Comparison of ENCODE assay signal across 10 cellular contexts in genomic region chr20:4016349-4017050, GRCh38. TPM values are rescaled to one million over a fixed set of nuclear protein-coding genes. Genes with fewer than 3 reads are reported as not detected.
DNase-seq lines count a peak whose midpoint lies in the region; ATAC-seq and TF ChIP-seq lines count a peak whose summit lies in the region.
"Had no signal": no experiment of that assay in that cellular context is flagged by ENCODE, and none has a peak within 500 bp of the region (broad histone marks: within the 10 kb centered on the region; RNA-seq: fewer than 3 reads in every experiment).

No MANE protein-coding gene starts in this region.

- H3K9ac ChIP-seq in DND-41 (ENCODE audit: low read depth, low read length), result no peak overlapping the region

- no peaks in the 10 kb centered on the region for H3K9me3 ChIP-seq in DND-41 (ENCODE audit: insufficient read depth, low read length, severe bottlenecking)
- no peaks in the 10 kb centered on the region for H3K9me3 ChIP-seq in naive thymus-derived CD4-positive, alpha-beta T cell (ENCODE audit: control insufficient read depth in 2 of 3, low read length in 3 of 3)
- H3K9me3 ChIP-seq in left ventricle myocardium inferior (replicated peaks), result no peaks in the 10 kb centered on the region
- no peaks in the 10 kb centered on the region for H3K9me3 ChIP-seq in transverse colon

- intact Hi-C loops in activated T-helper 1 cell treated with anti-CD3 and anti-CD28 coated beads, Interleukin-12 subunit alpha, Interleukin-12 subunit beta, Interleukin-2, Interleukin-4 antibody, amounts not matched to agents 30 ng/mL and 10 ng/mL and 1 ng/mL, durations not matched to agents 14 hours and 24 hours and 36 hours (cut with micrococcal nuclease), result no loop called here
- intact Hi-C loops in naive thymus-derived CD4-positive, alpha-beta T cell (cut with micrococcal nuclease), result loop anchor here (5.0 kb wide), 2 partner anchors 34 to 249 kb away; partner anchors contain the start of gene ADISSP (in 1 of the 2)
- intact Hi-C loops in left ventricle myocardium inferior (cut with micrococcal nuclease), result loop anchor here (10.0 kb wide), 1 partner anchor 48 kb away; no protein-coding TSS in a partner anchor
- intact Hi-C loops in transverse colon (cut with DNase I; ENCODE audit: low total_unique reads), result no loop called here

- H3K4me3 Mint-ChIP-seq in activated T-helper 1 cell treated with anti-CD3 and anti-CD28 coated beads, Interleukin-12 subunit alpha, Interleukin-12 subunit beta, Interleukin-2, Interleukin-4 antibody, amounts not matched to agents 30 ng/mL and 10 ng/mL and 1 ng/mL, durations not matched to agents 14 hours and 24 hours and 36 hours, result peak overlapping the region; percentile 80
- peak overlapping the region; percentile 44 to 88 (median 73) for H3K4me3 Mint-ChIP-seq in naive thymus-derived CD4-positive, alpha-beta T cell

- H3K4me2 ChIP-seq in DND-41 (ENCODE audit: insufficient read depth, low read length), result no peak overlapping the region

- H3K36me3 ChIP-seq in DND-41 (ENCODE audit: insufficient read depth, low read length) (peaks cover 5% of the 10 kb centered on the region; the same call in 1 of the 2 replicates), left ventricle myocardium inferior (no peaks in the 10 kb centered on the region), transverse colon (no peaks in the 10 kb centered on the region)
- H3K36me3 ChIP-seq in naive thymus-derived CD4-positive, alpha-beta T cell (ENCODE audit: control insufficient read depth in 2 of 3, insufficient read depth in 3 of 3, low read length in 3 of 3), result peaks cover 0 to 4% (median 0%) of the 10 kb centered on the region in 3 experiments

- 89 to 96% methylated on average over 5 to 12 of the region's 12 CpGs for WGBS in transverse colon (ENCODE audit: low coverage in 1 of 2), 2 donors

- H3K36me3 Mint-ChIP-seq in activated T-helper 1 cell treated with anti-CD3 and anti-CD28 coated beads, Interleukin-12 subunit alpha, Interleukin-12 subunit beta, Interleukin-2, Interleukin-4 antibody, amounts not matched to agents 30 ng/mL and 10 ng/mL and 1 ng/mL, durations not matched to agents 14 hours and 24 hours and 36 hours (ENCODE audit: low read depth), result no peaks in the 10 kb centered on the region
- peaks cover 0 to 2% (median 0%) of the 10 kb centered on the region in 5 donors for H3K36me3 Mint-ChIP-seq in naive thymus-derived CD4-positive, alpha-beta T cell

- POLR2A ChIA-PET in naive thymus-derived CD4-positive, alpha-beta T cell (lab: Charles Lee), result interaction anchor here (1.3 to 4.9 kb wide), 2 partner anchors 68 kb away, joined by 5 to 29 read pairs; no protein-coding TSS in a partner anchor

- peak overlapping the region; percentile 73 for H3K27ac Mint-ChIP-seq in activated T-helper 1 cell treated with anti-CD3 and anti-CD28 coated beads, Interleukin-12 subunit alpha, Interleukin-12 subunit beta, Interleukin-2, Interleukin-4 antibody, amounts not matched to agents 30 ng/mL and 10 ng/mL and 1 ng/mL, durations not matched to agents 14 hours and 24 hours and 36 hours
- H3K27ac Mint-ChIP-seq in naive thymus-derived CD4-positive, alpha-beta T cell, result peak overlapping the region; percentile 67 to 94 (median 84)

- CTCF ChIA-PET in naive thymus-derived CD4-positive, alpha-beta T cell (lab: Charles Lee), result interaction anchor here (1.0 to 1.1 kb wide), 3 partner anchors 11 to 79 kb away, joined by 3 read pairs; no protein-coding TSS in a partner anchor

- no peak for DNase-seq in DND-41
- no peak for DNase-seq in activated T-helper 1 cell treated with anti-CD3 and anti-CD28 coated beads, Interleukin-12 subunit alpha, Interleukin-12 subunit beta, Interleukin-2, Interleukin-4 antibody, amounts not matched to agents 30 ng/mL and 10 ng/mL and 1 ng/mL, durations not matched to agents 14 hours and 24 hours and 36 hours (ENCODE audit: low spot score)
- no peak for DNase-seq in naive thymus-derived CD4-positive, alpha-beta T cell
- no peak for DNase-seq in left ventricle myocardium inferior
- no peak for DNase-seq in transverse colon
- DNase-seq: COR-L47; NCI-H2227 treated with DMSO at 0.1 percent for 48 hours; stimulated activated CD4-positive, alpha-beta T cell treated with anti-CD3 and anti-CD28 coated beads, Interleukin-4, amount 100 ng/mL, for 4 hours had no signal

- no peak overlapping the region for H3K4me3 ChIP-seq in DND-41 (ENCODE audit: low read depth in 1 of 2, low read length in 2 of 2)
- H3K4me3 ChIP-seq in naive thymus-derived CD4-positive, alpha-beta T cell (ENCODE audit: low read length), result no peak overlapping the region
- no peak overlapping the region for H3K4me3 ChIP-seq in left ventricle myocardium inferior
- no peak overlapping the region for H3K4me3 ChIP-seq in transverse colon

- H4K20me1 ChIP-seq in DND-41 (ENCODE audit: insufficient read depth, low read length), result peaks cover under 1% of the 10 kb centered on the region; the same call in 1 of the 2 replicates

- TF ChIP-seq POLR2A in transverse colon (IDR thresholded peaks at IDR 0.05), result no peak

- H2AFZ ChIP-seq in DND-41 (ENCODE audit: low read depth, low read length), result peak overlapping the region; percentile 42

- H3K79me2 ChIP-seq in DND-41 (ENCODE audit: insufficient read depth, low read length), result peaks cover 38% of the 10 kb centered on the region

- peaks cover 11% of the 10 kb centered on the region for H3K27me3 Mint-ChIP-seq in activated T-helper 1 cell treated with anti-CD3 and anti-CD28 coated beads, Interleukin-12 subunit alpha, Interleukin-12 subunit beta, Interleukin-2, Interleukin-4 antibody, amounts not matched to agents 30 ng/mL and 10 ng/mL and 1 ng/mL, durations not matched to agents 14 hours and 24 hours and 36 hours (ENCODE audit: insufficient read depth)
- peaks cover 0 to 12% (median 0%) of the 10 kb centered on the region in 5 donors for H3K27me3 Mint-ChIP-seq in naive thymus-derived CD4-positive, alpha-beta T cell

- H3K4me1 ChIP-seq in DND-41 (ENCODE audit: insufficient read depth, low read length) (peaks cover 43% of the 10 kb centered on the region), left ventricle myocardium inferior (peaks cover 25% of the 10 kb centered on the region), transverse colon (peaks cover 0 to 36% (median 19%) of the 10 kb centered on the region in 4 donors)
- H3K4me1 ChIP-seq in naive thymus-derived CD4-positive, alpha-beta T cell (ENCODE audit: control insufficient read depth in 2 of 2, insufficient read depth in 2 of 2, low read length in 2 of 2), result peaks cover 8 to 9% of the 10 kb centered on the region in 2 donors

- H3K27me3 ChIP-seq in DND-41 (ENCODE audit: insufficient read depth, low read length, poor library complexity), result no peaks in the 10 kb centered on the region
- no peaks in the 10 kb centered on the region for H3K27me3 ChIP-seq in naive thymus-derived CD4-positive, alpha-beta T cell (ENCODE audit: control insufficient read depth in 2 of 2, insufficient read depth in 2 of 2, low read length in 2 of 2)
- H3K27me3 ChIP-seq in left ventricle myocardium inferior (ENCODE audit: low read depth), result no peaks in the 10 kb centered on the region
- no peaks in the 10 kb centered on the region for H3K27me3 ChIP-seq in transverse colon

- H3K9me3 Mint-ChIP-seq in activated T-helper 1 cell treated with anti-CD3 and anti-CD28 coated beads, Interleukin-12 subunit alpha, Interleukin-12 subunit beta, Interleukin-2, Interleukin-4 antibody, amounts not matched to agents 30 ng/mL and 10 ng/mL and 1 ng/mL, durations not matched to agents 14 hours and 24 hours and 36 hours, result no peaks in the 10 kb centered on the region
- peaks cover 0 to 3% (median 0%) of the 10 kb centered on the region in 11 donors for H3K9me3 Mint-ChIP-seq in naive thymus-derived CD4-positive, alpha-beta T cell

- in situ Hi-C loops in transverse colon (cut with MboI; ENCODE audit: low pct_ligation_motif_present in 1 of 4, low pct_unique_long_range_greater_than_20kb in 1 of 4, low sequenced_read_pairs in 3 of 4), result loop anchor here in 3 of 4 donors (10.0 kb wide), 3 partner anchors 58 to 132 kb away; partner anchors contain the start of gene PANK2 (in 1 of the 3)

- ATAC-seq in DND-41 (ENCODE audit: insufficient read depth, low read depth) (no peak), HG02623 (IDR thresholded peaks at IDR 0.05; ENCODE audit: unreplicated experiment) (no peak)
- no peak for ATAC-seq in naive thymus-derived CD4-positive, alpha-beta T cell

- no peak for TF ChIP-seq EP300 in transverse colon (IDR thresholded peaks at IDR 0.05; ENCODE audit: low read depth)

- H3K27ac ChIP-seq in C4-2B (peak overlapping the region; percentile 86), DND-41 (ENCODE audit: low read length) (0 out of 2 replicates have a peak overlapping the region, but pooled peaks have one; percentile 27), left ventricle myocardium inferior (replicated peaks) (no peak overlapping the region), transverse colon (no peak overlapping the region)
- H3K27ac ChIP-seq in naive thymus-derived CD4-positive, alpha-beta T cell (ENCODE audit: low read depth, low read length), result no peak overlapping the region

- TF ChIP-seq CTCF in C4-2B (conservative IDR thresholded peaks at IDR 0.05) (no peak), DND-41 (IDR thresholded peaks at IDR 0.05; ENCODE audit: borderline replicate concordance, extremely low read depth, low read length, poor library complexity, severe bottlenecking) (no peak), left ventricle myocardium inferior (IDR thresholded peaks at IDR 0.05; ENCODE audit: borderline replicate concordance) (no peak), transverse colon (IDR thresholded peaks at IDR 0.05) (no peak)

- H3K4me1 Mint-ChIP-seq in activated T-helper 1 cell treated with anti-CD3 and anti-CD28 coated beads, Interleukin-12 subunit alpha, Interleukin-12 subunit beta, Interleukin-2, Interleukin-4 antibody, amounts not matched to agents 30 ng/mL and 10 ng/mL and 1 ng/mL, durations not matched to agents 14 hours and 24 hours and 36 hours (ENCODE audit: low read depth), result peaks cover 44% of the 10 kb centered on the region
- H3K4me1 Mint-ChIP-seq in naive thymus-derived CD4-positive, alpha-beta T cell, result peaks cover 17 to 44% (median 26%) of the 10 kb centered on the region in 7 donors

RNA-seq across cellular contexts. Expression of gene RNF24, which starts 1.1 kb away (rescaled TPM):
- 14.7 and 14.8 TPM in 2 replicates for total RNA-seq in activated T-helper 1 cell treated with anti-CD3 and anti-CD28 coated beads, Interleukin-12 subunit alpha, Interleukin-12 subunit beta, Interleukin-2, Interleukin-4 antibody, amounts not matched to agents 30 ng/mL and 10 ng/mL and 1 ng/mL, durations not matched to agents 14 hours and 24 hours and 36 hours
- total RNA-seq in naive thymus-derived CD4-positive, alpha-beta T cell, result 10 to 100 TPM in 4 of 5 experiments, 1 to 10 TPM in 1; 6.8 to 22.5 (median 19.4) TPM
- 10 to 100 TPM in 1 of 2 donors, 1 to 10 TPM in 1; 9.1 to 12.2 TPM for polyA plus RNA-seq in naive thymus-derived CD4-positive, alpha-beta T cell
- 5.1 TPM for total RNA-seq in left ventricle myocardium inferior
- 1 to 10 TPM; 3.4 to 4.9 (median 3.9) TPM for total RNA-seq in transverse colon

Comparison
In these comparisons a context has a peak if more than half of its experiments do, and no peak if none do; other contexts are left out.
1. H3K27ac ChIP-seq: peak in C4-2B (single experiment) and DND-41 (single experiment); none in naive thymus-derived CD4-positive, alpha-beta T cell (single experiment), left ventricle myocardium inferior (single experiment) and transverse colon (0 of 4).
2. intact Hi-C loops: an anchor here in naive thymus-derived CD4-positive, alpha-beta T cell (5.0 kb wide) and left ventricle myocardium inferior (10.0 kb wide); none called in activated T-helper 1 cell treated with anti-CD3 and anti-CD28 coated beads, Interleukin-12 subunit alpha, Interleukin-12 subunit beta, Interleukin-2, Interleukin-4 antibody, amounts not matched to agents 30 ng/mL and 10 ng/mL and 1 ng/mL, durations not matched to agents 14 hours and 24 hours and 36 hours and transverse colon.